ENCODE assay signal across 16 cellular contexts in the genomic region with DNA sequence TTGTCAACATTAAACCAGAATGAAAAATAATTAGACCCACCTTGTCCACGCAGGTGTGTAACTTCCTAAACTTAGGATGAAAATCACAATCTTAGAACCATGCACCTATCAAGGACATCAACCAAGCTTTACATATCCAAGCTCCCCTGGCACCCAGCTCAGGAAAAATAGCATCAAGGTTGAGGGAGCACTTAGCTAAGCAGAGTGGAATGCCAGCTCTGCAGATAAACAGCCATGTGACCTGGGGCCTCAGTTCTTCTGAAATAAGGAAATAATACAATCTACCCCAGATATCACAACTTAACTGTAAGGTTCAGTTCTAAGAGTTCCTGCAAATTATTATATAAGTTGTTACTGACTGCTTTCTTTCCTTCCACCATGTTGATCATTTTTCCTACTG.
DNase-seq lines count a peak whose midpoint lies in the region; ATAC-seq and TF ChIP-seq lines count a peak whose summit lies in the region.
"Had no signal": no experiment of that assay in that cellular context is flagged by ENCODE, and none has a peak within 500 bp of the region (broad histone marks: within the 10 kb centered on the region; RNA-seq: fewer than 3 reads in every experiment).

No MANE protein-coding gene starts in this region.

- TF ChIP-seq CTCF in heart left ventricle (IDR thresholded peaks at IDR 0.05) (no peak), fibroblast of the aortic adventitia (IDR thresholded peaks at IDR 0.05; ENCODE audit: insufficient read depth, low read length) (no peak), mesothelial cell of epicardium (IDR thresholded peaks at IDR 0.05; ENCODE audit: unreplicated experiment) (no peak)

- peak in 1 of 5 donors; percentile 28 for DNase-seq in heart left ventricle
- DNase-seq in cardiac septum (ENCODE audit: low spot score) = no peak
- peak; percentile 63 for DNase-seq in fibroblast of the aortic adventitia (ENCODE audit: low read depth)
- DNase-seq in mesothelial cell of epicardium (ENCODE audit: low spot score in 2 of 2, unreplicated experiment in 2 of 2) = no peak
- DNase-seq in GM19238 (ENCODE audit: insufficient read length, low spot score) = no peak
- DNase-seq in DMS153 treated with DMSO at 0.1 percent for 48 hours (lab: John Stamatoyannopoulos, UW; ENCODE audit: unreplicated experiment) = no peak
- DNase-seq in DMS 273 treated with DMSO at 0.1 percent for 48 hours (lab: John Stamatoyannopoulos, UW) = no peak
- no peak for DNase-seq in stimulated activated CD4-positive, alpha-beta T cell treated with anti-CD3 and anti-CD28 coated beads, Interleukin-2, amount 100 ng/mL, for 48 hours
- DNase-seq: activated CD4-positive, alpha-beta memory T cell treated with anti-CD3 and anti-CD28 coated beads for 36 hours; activated gamma-delta T cell treated with Interleukin-2 at 50 U/mL for 16 hours; caudate nucleus; esophagus squamous epithelium; naive B cell; NCI-H187 treated with DMSO at 0.1 percent for 48 hours; T-helper 9 cell; transverse colon had no signal

- peak; percentile 63 to 81 (median 70) for ATAC-seq in heart left ventricle

- no peak overlapping the region for H3K4me3 Mint-ChIP-seq in mesothelial cell of epicardium
- H3K4me3 Mint-ChIP-seq: activated CD4-positive, alpha-beta memory T cell treated with anti-CD3 and anti-CD28 coated beads for 36 hours; naive B cell had no signal

- peaks cover 0 to 55% (median 21%) of the 10 kb centered on the region in 9 donors for H3K36me3 ChIP-seq in heart left ventricle
- H3K36me3 ChIP-seq: transverse colon had no signal

- no peaks in the 10 kb centered on the region for H3K27me3 ChIP-seq in heart left ventricle
- H3K27me3 ChIP-seq: esophagus squamous epithelium, transverse colon had no signal

- no peak for TF ChIP-seq POLR2A in heart left ventricle (IDR thresholded peaks at IDR 0.05)

- no peaks in the 10 kb centered on the region for H3K27me3 Mint-ChIP-seq in mesothelial cell of epicardium (ENCODE audit: low read depth)
- H3K27me3 Mint-ChIP-seq: activated CD4-positive, alpha-beta memory T cell treated with anti-CD3 and anti-CD28 coated beads for 36 hours; naive B cell had no signal

- H3K36me3 Mint-ChIP-seq in mesothelial cell of epicardium = peaks cover 15% of the 10 kb centered on the region

- WGBS in heart left ventricle, 4 donors = 55 to 66% (median 61%) methylated on average over 1 of the region's 1 CpG

- peak overlapping the region; percentile 84 for H3K27ac Mint-ChIP-seq in mesothelial cell of epicardium
- H3K27ac Mint-ChIP-seq: activated CD4-positive, alpha-beta memory T cell treated with anti-CD3 and anti-CD28 coated beads for 36 hours had no signal

- no peak overlapping the region for H3K4me3 ChIP-seq in heart left ventricle
- no peak overlapping the region for H3K4me3 ChIP-seq in fibroblast of the aortic adventitia (ENCODE audit: low read depth, low read length)
- H3K4me3 ChIP-seq: esophagus squamous epithelium, transverse colon had no signal

- H3K4me1 ChIP-seq in heart left ventricle = peaks cover 0 to 35% (median 20%) of the 10 kb centered on the region in 12 donors

- peaks cover 12% of the 10 kb centered on the region for H3K4me1 Mint-ChIP-seq in mesothelial cell of epicardium

- intact Hi-C loops in heart left ventricle (cut with DNase I) (no loop called here), cardiac septum (cut with DNase I) (no loop called here)

- peak overlapping the region in 7 of 12 donors; percentile 10 to 35 (median 20) for H3K27ac ChIP-seq in heart left ventricle

- no peaks in the 10 kb centered on the region for H3K9me3 ChIP-seq in heart left ventricle
- H3K9me3 ChIP-seq: esophagus squamous epithelium, transverse colon had no signal

- no peaks in the 10 kb centered on the region for H3K9me3 Mint-ChIP-seq in mesothelial cell of epicardium
- H3K9me3 Mint-ChIP-seq: activated CD4-positive, alpha-beta memory T cell treated with anti-CD3 and anti-CD28 coated beads for 36 hours; naive B cell had no signal
